8 cellular contexts compared by ENCODE assay signal in genomic region chr22:46069518-46070214, GRCh38.
A peak's percentile ranks its signal among the peaks of the same experiment; 100 is the strongest.
DNase-seq lines count a peak whose midpoint lies in the region; ATAC-seq and TF ChIP-seq lines count a peak whose summit lies in the region.

No MANE protein-coding gene starts in this region.

- peaks cover 50% of the 10 kb centered on the region for H3K4me1 ChIP-seq in Loucy (ENCODE audit: insufficient read depth, low read length, poor library complexity, severe bottlenecking)

- H3K79me2 ChIP-seq in Loucy (ENCODE audit: insufficient read depth, low read length): peaks cover 91% of the 10 kb centered on the region

- ATAC-seq in left lobe of liver (peak; percentile 48), GM18858 (IDR thresholded peaks at IDR 0.05; ENCODE audit: unreplicated experiment) (no peak)

- H3K27me3 ChIP-seq in Loucy (ENCODE audit: insufficient read depth, low read length, poor library complexity, severe bottlenecking): peaks cover 33% of the 10 kb centered on the region

- H3K4me3 ChIP-seq in Loucy (ENCODE audit: low read length, poor library complexity, severe bottlenecking): peak overlapping the region; percentile 84
- peak overlapping the region; percentile 95 for H3K4me3 ChIP-seq in choroid plexus epithelial cell (ENCODE audit: low read depth, low read length)

- H3K9me3 ChIP-seq in Loucy (ENCODE audit: insufficient read depth, low read depth, low read length): no peaks in the 10 kb centered on the region

- H4K20me1 ChIP-seq in Loucy (ENCODE audit: insufficient read depth, low read length, poor library complexity, severe bottlenecking): peaks cover 21% of the 10 kb centered on the region

- no peaks in the 10 kb centered on the region for H3K9me2 ChIP-seq in Loucy (replicated peaks; ENCODE audit: low read depth, low read length)

- TF ChIP-seq CTCF in Loucy (conservative IDR thresholded peaks at IDR 0.05; ENCODE audit: low read length) (no peak), choroid plexus epithelial cell (conservative IDR thresholded peaks at IDR 0.05; ENCODE audit: low read depth, low read length) (no peak)

- H3K36me3 ChIP-seq in Loucy (ENCODE audit: insufficient read depth, low read length): peaks cover 19% of the 10 kb centered on the region

- H3F3A ChIP-seq in Loucy (ENCODE audit: low read depth): peaks cover 14% of the 10 kb centered on the region; the same call in 1 of the 2 replicates

- peak overlapping the region; percentile 81 for H3K4me2 ChIP-seq in Loucy (ENCODE audit: low read depth, low read length, poor library complexity, severe bottlenecking)

- H2AFZ ChIP-seq in Loucy (ENCODE audit: low read length): no peak overlapping the region

- peak overlapping the region; percentile 98 for H3K9ac ChIP-seq in Loucy (ENCODE audit: low read depth, low read length, poor library complexity, severe bottlenecking)

- peak; percentile 89 for DNase-seq in ELR (ENCODE audit: low read depth)
- peak; percentile 57 to 93 for DNase-seq in SW 1271 (lab: John Stamatoyannopoulos, UW)
- DNase-seq in choroid plexus epithelial cell (ENCODE audit: low read depth): peak; percentile 70
- peak; percentile 90 for DNase-seq in left lobe of liver (ENCODE audit: low spot score)
- DNase-seq in stimulated activated CD4-positive, alpha-beta T cell treated with anti-CD3 and anti-CD28 coated beads, Interleukin-4, amount 100 ng/mL, for 48 hours (ENCODE audit: low read depth in 2 of 2): peak; percentile 25 to 45
- no peak for DNase-seq in effector CD8-positive, alpha-beta T cell (lab: John Stamatoyannopoulos, UW)
